1 cellular context compared by ENCODE assay signal in genomic region chr6:32858194-32858593, GRCh38.
A peak's percentile ranks its signal among the peaks of the same experiment; 100 is the strongest.
TF ChIP-seq lines count a peak whose summit lies in the region.

No MANE protein-coding gene starts in this region.

TF ChIP-seq in HepG2, 621 proteins besides CTCF, POLR2A, EP300 and RAD21:
- TF ChIP-seq MAFK (conservative IDR thresholded peaks at IDR 0.05 in 1 of 2, IDR thresholded peaks at IDR 0.05 in 1 of 2; ENCODE audit: low read length in 2 of 2) (peak; percentile 80 to 90), IRX3 (CRISPR knock-in tag; IDR thresholded peaks at IDR 0.05; ENCODE audit: borderline replicate concordance, low read depth) (no peak), MAFF (IDR thresholded peaks at IDR 0.05; ENCODE audit: low read depth, low read length) (peak; percentile 84), JUNB (CRISPR knock-in tag; IDR thresholded peaks at IDR 0.05; ENCODE audit: borderline replicate concordance) (no peak), ZIK1 (CRISPR knock-in tag; IDR thresholded peaks at IDR 0.05; ENCODE audit: borderline replicate concordance, low read depth) (no peak)
